Comparison of ENCODE assay signal across 17 cellular contexts in the genomic region with DNA sequence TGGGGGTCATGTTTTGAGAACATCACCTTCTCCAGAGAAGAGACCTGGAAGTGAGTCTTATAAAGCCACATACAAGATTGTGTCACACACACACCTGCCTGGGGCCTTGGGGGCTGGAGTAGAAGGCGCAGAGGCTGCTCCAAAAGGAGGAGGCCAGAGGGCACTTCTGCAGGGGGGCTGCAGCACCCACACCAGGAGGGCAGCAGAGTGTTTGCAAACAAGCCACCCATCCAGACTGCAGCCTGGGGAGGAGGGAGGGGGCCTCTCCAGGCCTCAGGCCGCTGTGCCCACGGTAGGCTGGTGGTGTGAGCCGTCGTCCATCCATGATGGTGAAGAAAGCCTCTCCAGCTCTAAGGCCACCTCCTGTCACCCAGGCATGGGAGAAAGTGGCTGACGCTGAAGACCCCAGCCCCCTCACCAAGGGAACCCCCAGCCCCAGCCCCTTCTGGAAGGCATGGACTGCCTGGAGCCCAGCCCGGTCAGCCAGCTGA.
DNase-seq lines count a peak whose midpoint lies in the region; ATAC-seq, FAIRE-seq and TF ChIP-seq lines count a peak whose summit lies in the region.
"Had no signal": no experiment of that assay in that cellular context is flagged by ENCODE, and none has a peak within 500 bp of the region (broad histone marks: within the 10 kb centered on the region; RNA-seq: fewer than 3 reads in every experiment).

No MANE protein-coding gene starts in this region.

- no peaks in the 10 kb centered on the region for H4K20me1 ChIP-seq in Loucy (ENCODE audit: insufficient read depth, low read length, poor library complexity, severe bottlenecking)
- H4K20me1 ChIP-seq in HepG2 (ENCODE audit: insufficient read depth, low read length): no peaks in the 10 kb centered on the region

- WGBS in HepG2 (ENCODE audit: low lambda C conversion rate): 37% methylated on average over 4 of the region's 7 CpGs

- H3K9me3 Mint-ChIP-seq in activated CD4-positive, alpha-beta T cell treated with anti-CD3 and anti-CD28 coated beads, Interleukin-2, amount 10 ng/mL, durations not matched to agents 24 days and 14 days: peaks cover 1% of the 10 kb centered on the region
- H3K9me3 Mint-ChIP-seq in activated T-helper 17 cell treated with anti-CD3 and anti-CD28 coated beads, Interleukin-2, amount 50 U/mL, for 72 hours: no peaks in the 10 kb centered on the region

- no peaks in the 10 kb centered on the region for H3K36me3 ChIP-seq in Loucy (ENCODE audit: insufficient read depth, low read length)
- H3K36me3 ChIP-seq in HepG2 (replicated peaks in 1 of 2; ENCODE audit: control insufficient read depth in 1 of 2, insufficient read depth in 2 of 2, low read length in 2 of 2): no peaks in the 10 kb centered on the region
- H3K36me3 ChIP-seq: MG63, Peyer's patch had no signal

- H3K9me2 ChIP-seq in Loucy (replicated peaks; ENCODE audit: low read depth, low read length): no peaks in the 10 kb centered on the region

- H3K27me3 ChIP-seq in Loucy (ENCODE audit: insufficient read depth, low read length, poor library complexity, severe bottlenecking) (no peaks in the 10 kb centered on the region), HepG2 (ENCODE audit: control insufficient read depth in 1 of 2, insufficient read depth in 2 of 2, low read length in 2 of 2) (peaks cover 14 to 41% of the 10 kb centered on the region in 2 experiments)
- H3K27me3 ChIP-seq: MG63, Peyer's patch had no signal

- no peaks in the 10 kb centered on the region for H3K27me3 Mint-ChIP-seq in activated CD4-positive, alpha-beta T cell treated with anti-CD3 and anti-CD28 coated beads, Interleukin-2, amount 10 ng/mL, durations not matched to agents 24 days and 14 days
- no peaks in the 10 kb centered on the region for H3K27me3 Mint-ChIP-seq in activated T-helper 17 cell treated with anti-CD3 and anti-CD28 coated beads, Interleukin-2, amount 50 U/mL, for 72 hours

- in situ Hi-C loops in HepG2 (cut with HindIII; ENCODE audit: extremely low pct_ligation_motif_present, low pct_unique_long_range_greater_than_20kb): no loop called here

- H3F3A ChIP-seq in Loucy (ENCODE audit: low read depth): no peaks in the 10 kb centered on the region; the same call in 1 of the 2 replicates

- intact Hi-C loops in activated CD4-positive, alpha-beta T cell treated with anti-CD3 and anti-CD28 coated beads, Interleukin-2, amount 10 ng/mL, durations not matched to agents 24 days and 14 days (cut with micrococcal nuclease): loop anchor here (10.0 kb wide), 1 partner anchor 237 kb away; no protein-coding TSS in a partner anchor
- intact Hi-C loops in HepG2 (cut with micrococcal nuclease; ENCODE audit: unreplicated experiment) (no loop called here), posterior vena cava (cut with DNase I) (no loop called here)

- no peak for FAIRE-seq in HepG2 (lab: Jason Lieb, UNC)

- H3K4me3 ChIP-seq in Loucy (ENCODE audit: low read length, poor library complexity, severe bottlenecking): no peak overlapping the region
- H3K4me3 ChIP-seq in HepG2 (replicated peaks in 1 of 3; ENCODE audit: insufficient read depth in 1 of 3, low read depth in 2 of 3, low read length in 3 of 3): no peak overlapping the region
- H3K4me3 ChIP-seq: MG63, Peyer's patch had no signal

- CTCF ChIA-PET in HepG2 (lab: Yijun Ruan, JAX; ENCODE audit: low intra/inter-chr PET ratio, low total read pairs): no interaction called here

- H2AFZ ChIP-seq in Loucy (ENCODE audit: low read length): no peak overlapping the region
- no peak overlapping the region for H2AFZ ChIP-seq in HepG2 (ENCODE audit: low read length)

- POLR2A ChIA-PET in HepG2 (lab: Yijun Ruan, JAX): no interaction called here

- peaks cover under 1% of the 10 kb centered on the region for H3K36me3 Mint-ChIP-seq in activated CD4-positive, alpha-beta T cell treated with anti-CD3 and anti-CD28 coated beads, Interleukin-2, amount 10 ng/mL, durations not matched to agents 24 days and 14 days (ENCODE audit: low read depth)
- H3K36me3 Mint-ChIP-seq in activated T-helper 17 cell treated with anti-CD3 and anti-CD28 coated beads, Interleukin-2, amount 50 U/mL, for 72 hours (ENCODE audit: low read depth): no peaks in the 10 kb centered on the region

- no peak for DNase-seq in activated CD4-positive, alpha-beta T cell treated with anti-CD3 and anti-CD28 coated beads, Interleukin-2, amount 10 ng/mL, durations not matched to agents 24 days and 14 days
- DNase-seq in activated CD4-positive, alpha-beta T cell treated with anti-CD3 and anti-CD28 coated beads, Interleukin-2, amount 50 U/mL, for 48 hours: no peak
- DNase-seq in HepG2 (ENCODE audit: low spot score) (no peak), posterior vena cava (ENCODE audit: low spot score) (peak; percentile 61), cerebellar nuclear complex (lab: John Stamatoyannopoulos, UW) (no peak), SHP77 (lab: John Stamatoyannopoulos, UW) (no peak)
- DNase-seq: COR-L47, DMS53, KG1, MG63, NCI-H1105 treated with DMSO at 0.1 percent for 48 hours, NCI-H187, NCI-H446 had no signal

- H3K4me1 ChIP-seq in Loucy (ENCODE audit: insufficient read depth, low read length, poor library complexity, severe bottlenecking) (peaks cover 44% of the 10 kb centered on the region), HepG2 (ENCODE audit: insufficient read depth, low read length) (peaks cover 58% of the 10 kb centered on the region)

- TF ChIP-seq CTCF in Loucy (conservative IDR thresholded peaks at IDR 0.05; ENCODE audit: low read length) (no peak), HepG2 (CRISPR knock-in tag; IDR thresholded peaks at IDR 0.05) (no peak)

- TF ChIP-seq POLR2A in HepG2 (IDR thresholded peaks at IDR 0.05; ENCODE audit: insufficient read depth in 1 of 2, low read depth in 2 of 2, low read length in 2 of 2): no peak

- H3K9ac ChIP-seq in Loucy (ENCODE audit: low read depth, low read length, poor library complexity, severe bottlenecking) (no peak overlapping the region), HepG2 (ENCODE audit: insufficient read depth, low read depth, low read length) (no peak overlapping the region)

- no peak overlapping the region for H3K27ac ChIP-seq in HepG2 (ENCODE audit: extremely low read length, insufficient read depth, low read length)
- H3K27ac ChIP-seq: 22Rv1, Peyer's patch had no signal

- TF ChIP-seq EP300 in HepG2 (IDR thresholded peaks at IDR 0.05; ENCODE audit: low read depth in 2 of 2, low read length in 2 of 2) (no peak), HepG2 (CRISPR knock-in tag; IDR thresholded peaks at IDR 0.05; ENCODE audit: borderline replicate concordance) (no peak)

- H3K4me3 Mint-ChIP-seq in activated CD4-positive, alpha-beta T cell treated with anti-CD3 and anti-CD28 coated beads, Interleukin-2, amount 10 ng/mL, durations not matched to agents 24 days and 14 days: no peak overlapping the region
- no peak overlapping the region for H3K4me3 Mint-ChIP-seq in activated T-helper 17 cell treated with anti-CD3 and anti-CD28 coated beads, Interleukin-2, amount 50 U/mL, for 72 hours

- H3K79me2 ChIP-seq in Loucy (ENCODE audit: insufficient read depth, low read length) (no peaks in the 10 kb centered on the region), HepG2 (ENCODE audit: insufficient read depth, low read length) (no peaks in the 10 kb centered on the region)

- H3K4me1 Mint-ChIP-seq in activated CD4-positive, alpha-beta T cell treated with anti-CD3 and anti-CD28 coated beads, Interleukin-2, amount 10 ng/mL, durations not matched to agents 24 days and 14 days: peaks cover 33% of the 10 kb centered on the region
- H3K4me1 Mint-ChIP-seq in activated T-helper 17 cell treated with anti-CD3 and anti-CD28 coated beads, Interleukin-2, amount 50 U/mL, for 72 hours: peaks cover 24% of the 10 kb centered on the region

- H3K27ac Mint-ChIP-seq in activated CD4-positive, alpha-beta T cell treated with anti-CD3 and anti-CD28 coated beads, Interleukin-2, amount 10 ng/mL, durations not matched to agents 24 days and 14 days: peak overlapping the region; percentile 52
- H3K27ac Mint-ChIP-seq in activated T-helper 17 cell treated with anti-CD3 and anti-CD28 coated beads, Interleukin-2, amount 50 U/mL, for 72 hours: no peak overlapping the region

- no peak for ATAC-seq in HepG2
- no peak for ATAC-seq in activated T-helper 17 cell treated with anti-CD3 and anti-CD28 coated beads, Interleukin-2, amount 50 U/mL, for 72 hours (replicated peaks)

- no peak for TF ChIP-seq RAD21 in HepG2 (CRISPR knock-in tag; IDR thresholded peaks at IDR 0.05)

- BruUV-seq in HepG2 (replicated peaks; lab: Mats Ljungman, UMichigan): no TSS peak

- H3K9me3 ChIP-seq in Loucy (ENCODE audit: insufficient read depth, low read depth, low read length) (no peaks in the 10 kb centered on the region), HepG2 (ENCODE audit: low read length) (no peaks in the 10 kb centered on the region)
- H3K9me3 ChIP-seq: MG63, Peyer's patch had no signal

- H3K4me2 ChIP-seq in Loucy (ENCODE audit: low read depth, low read length, poor library complexity, severe bottlenecking) (peak overlapping the region; percentile 49), HepG2 (ENCODE audit: low read depth, low read length) (no peak overlapping the region)

TF ChIP-seq in HepG2, 621 proteins besides CTCF, POLR2A, EP300 and RAD21:
- TF ChIP-seq HNRNPL (IDR thresholded peaks at IDR 0.05; ENCODE audit: low read depth, low read length) (0 out of 2 replicates have a peak, but pooled peaks have one; percentile 33), PHF20 (CRISPR knock-in tag; IDR thresholded peaks at IDR 0.05) (no peak), MEF2D (CRISPR knock-in tag; IDR thresholded peaks at IDR 0.05) (no peak)
